29 cellular contexts compared by ENCODE assay signal in the genomic region with DNA sequence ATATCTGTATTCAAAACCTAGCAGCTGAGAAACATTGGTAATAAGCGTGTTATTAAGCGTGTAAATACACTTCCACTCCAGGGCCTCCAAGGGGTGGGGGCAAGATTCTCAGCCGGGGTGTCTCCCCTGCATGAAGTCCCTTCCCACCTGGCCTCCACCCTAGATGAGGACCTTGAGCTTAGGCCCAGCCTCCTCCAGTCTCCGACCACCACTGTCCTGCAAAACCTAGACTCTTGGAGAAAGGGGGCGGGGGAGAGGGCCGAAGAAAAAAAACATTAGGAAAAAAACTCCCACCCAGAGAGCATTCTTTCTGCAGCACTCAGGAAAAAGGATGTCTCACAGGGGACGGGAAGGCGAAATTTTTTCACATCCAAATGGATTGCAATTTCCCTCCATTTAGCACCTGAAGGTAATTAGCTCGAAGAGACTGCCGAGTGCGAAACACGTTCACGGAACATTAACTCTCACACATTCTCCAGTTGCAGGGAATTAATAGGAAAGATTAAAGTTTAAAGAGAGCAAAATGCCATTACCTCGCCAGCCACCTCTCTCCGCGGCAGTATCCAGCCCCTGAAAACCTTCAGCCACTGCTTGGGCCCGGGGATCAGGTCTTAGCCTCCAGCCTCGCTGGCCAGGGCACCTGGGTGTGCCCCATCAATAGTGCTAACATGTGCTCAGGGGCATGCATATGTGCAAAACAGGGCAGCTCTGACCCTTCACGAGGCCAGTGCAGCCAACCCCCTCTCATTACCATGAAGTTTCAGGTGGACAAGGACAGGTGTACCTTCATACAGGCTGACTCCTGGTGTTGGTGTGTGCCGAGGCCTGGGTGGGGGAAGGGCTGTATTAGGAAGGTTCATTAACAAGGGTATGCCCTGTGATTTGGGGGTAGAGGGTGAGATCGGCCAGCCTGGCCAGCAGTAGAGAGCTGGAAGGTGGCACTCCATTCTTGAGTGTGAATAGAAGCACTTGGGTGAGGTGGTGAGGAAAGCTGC.
"Had no signal": no experiment of that assay in that cellular context is flagged by ENCODE, and none has a peak within 500 bp of the region (broad histone marks: within the 10 kb centered on the region; RNA-seq: fewer than 3 reads in every experiment).

No MANE protein-coding gene starts in this region.

- H3K36me3 ChIP-seq: breast epithelium, neural progenitor cell, right lobe of liver, transverse colon, uterus had no signal

- H3K4me1 ChIP-seq: breast epithelium, neural progenitor cell, right lobe of liver, testis, transverse colon, uterus had no signal

- H3K4me1 Mint-ChIP-seq: activated CD4-positive, alpha-beta T cell treated with anti-CD3 and anti-CD28 coated beads for 36 hours; activated naive CD4-positive, alpha-beta T cell treated with anti-CD3 and anti-CD28 coated beads, Interleukin-2, amount 50 U/mL, for 24 hours; activated naive CD8-positive, alpha-beta T cell treated with anti-CD3 and anti-CD28 coated beads, Interleukin-2, amount 50 U/mL, for 24 hours; central memory CD8-positive, alpha-beta T cell; naive thymus-derived CD8-positive, alpha-beta T cell; neural progenitor cell had no signal

- H3K27ac ChIP-seq: breast epithelium, epithelial cell of prostate, neural progenitor cell, right lobe of liver, skin epidermis, testis, transverse colon, uterus had no signal

- H3K9me3 ChIP-seq: breast epithelium, right lobe of liver, testis, transverse colon, uterus had no signal

- H3K4me3 Mint-ChIP-seq: activated CD4-positive, alpha-beta T cell treated with anti-CD3 and anti-CD28 coated beads for 36 hours; activated naive CD4-positive, alpha-beta T cell treated with anti-CD3 and anti-CD28 coated beads, Interleukin-2, amount 50 U/mL, for 24 hours; activated naive CD8-positive, alpha-beta T cell treated with anti-CD3 and anti-CD28 coated beads, Interleukin-2, amount 50 U/mL, for 24 hours; central memory CD8-positive, alpha-beta T cell; naive thymus-derived CD8-positive, alpha-beta T cell; neural progenitor cell; T-helper 2 cell treated with Interferon-gamma antibody and Interleukin-4, amounts not matched to agents 5 μg/mL and 100 μg/mL, for 36 hours had no signal

- ATAC-seq: activated CD4-positive, alpha-beta T cell treated with anti-CD3 and anti-CD28 coated beads for 36 hours; activated naive CD8-positive, alpha-beta T cell treated with anti-CD3 and anti-CD28 coated beads, Interleukin-2, amount 50 U/mL, for 24 hours; naive thymus-derived CD8-positive, alpha-beta T cell; right lobe of liver; stimulated activated naive CD8-positive, alpha-beta T cell treated with anti-CD3 and anti-CD28 coated beads, Interleukin-15, Interleukin-2, amounts not matched to agents 100 U/mL and 50 U/mL, for 24 hours had no signal

- H3K9ac ChIP-seq: neural progenitor cell had no signal

- DNase-seq: activated CD4-positive, alpha-beta T cell treated with anti-CD3 and anti-CD28 coated beads for 36 hours; activated CD4-positive, CD25-positive, alpha-beta regulatory T cell; activated naive CD8-positive, alpha-beta T cell treated with anti-CD3 and anti-CD28 coated beads, Interleukin-2, amount 50 U/mL, for 24 hours; activated T-cell treated with anti-CD3 and anti-CD28 coated beads, Interleukin-2, amount 50 U/mL, for 48 hours; amygdala; dermis blood vessel endothelial cell; effector CD8-positive, alpha-beta T cell; mammary epithelial cell; midbrain; occipital lobe; right lobe of liver; stimulated activated CD4-positive, alpha-beta T cell treated with anti-CD3 and anti-CD28 coated beads, Interleukin-12 subunit alpha, Interleukin-12 subunit beta, amount 100 ng/mL, for 4 hours; stimulated activated CD4-positive, alpha-beta T cell treated with anti-CD3 and anti-CD28 coated beads, Interleukin-4, amount 100 ng/mL, for 1 hour; stimulated activated naive CD8-positive, alpha-beta T cell treated with anti-CD3 and anti-CD28 coated beads, Interleukin-15, Interleukin-2, amounts not matched to agents 100 U/mL and 50 U/mL, for 24 hours; T-helper 1 cell; testis; transverse colon; uterus had no signal

- H3K4me3 ChIP-seq: breast epithelium, neural progenitor cell, right lobe of liver, skin epidermis, testis, transverse colon, uterus had no signal

- H2AFZ ChIP-seq: neural progenitor cell had no signal

- H3K4me2 ChIP-seq: neural progenitor cell had no signal

- H3K9me3 Mint-ChIP-seq: activated naive CD4-positive, alpha-beta T cell treated with anti-CD3 and anti-CD28 coated beads, Interleukin-2, amount 50 U/mL, for 24 hours; activated naive CD8-positive, alpha-beta T cell treated with anti-CD3 and anti-CD28 coated beads, Interleukin-2, amount 50 U/mL, for 24 hours; activated T-helper 2 cell treated with anti-CD3 and anti-CD28 coated beads, Interferon-gamma antibody, Interleukin-2, Interleukin-4, amounts not matched to agents 10 μg/mL and 5 μg/mL and 100 μg/mL, durations not matched to agents 14 hours and 24 hours and 36 hours; central memory CD8-positive, alpha-beta T cell; naive thymus-derived CD8-positive, alpha-beta T cell; neural progenitor cell; T-helper 2 cell treated with Interferon-gamma antibody and Interleukin-4, amounts not matched to agents 5 μg/mL and 100 μg/mL, for 36 hours had no signal

- FAIRE-seq: endometrium, frontal cortex had no signal

- H3K27ac Mint-ChIP-seq: activated CD4-positive, alpha-beta T cell treated with anti-CD3 and anti-CD28 coated beads for 36 hours; activated naive CD4-positive, alpha-beta T cell treated with anti-CD3 and anti-CD28 coated beads, Interleukin-2, amount 50 U/mL, for 24 hours; activated naive CD8-positive, alpha-beta T cell treated with anti-CD3 and anti-CD28 coated beads, Interleukin-2, amount 50 U/mL, for 24 hours; activated T-helper 2 cell treated with anti-CD3 and anti-CD28 coated beads, Interferon-gamma antibody, Interleukin-2, Interleukin-4, amounts not matched to agents 10 μg/mL and 5 μg/mL and 100 μg/mL, durations not matched to agents 14 hours and 24 hours and 36 hours; neural progenitor cell; T-helper 2 cell treated with Interferon-gamma antibody and Interleukin-4, amounts not matched to agents 5 μg/mL and 100 μg/mL, for 36 hours had no signal

- H3K36me3 Mint-ChIP-seq: activated naive CD4-positive, alpha-beta T cell treated with anti-CD3 and anti-CD28 coated beads, Interleukin-2, amount 50 U/mL, for 24 hours; naive thymus-derived CD8-positive, alpha-beta T cell; neural progenitor cell had no signal

- H3K27me3 ChIP-seq: right lobe of liver, testis, uterus had no signal
